Comparison of ENCODE assay signal across 21 cellular contexts in genomic region chr3:101833446-101833974, GRCh38. TPM values are rescaled to one million over a fixed set of nuclear protein-coding genes. Genes with fewer than 3 reads are reported as not detected.
DNase-seq lines count a peak whose midpoint lies in the region; ATAC-seq lines count a peak whose summit lies in the region.
"Had no signal": no experiment of that assay in that cellular context is flagged by ENCODE, and none has a peak within 500 bp of the region (broad histone marks: within the 10 kb centered on the region; RNA-seq: fewer than 3 reads in every experiment).

No MANE protein-coding gene starts in this region.

- no peak for DNase-seq in activated T-cell treated with anti-CD3 and anti-CD28 coated beads, Interleukin-2, amount 50 U/mL, for 24 hours
- no peak for DNase-seq in activated T-cell treated with anti-CD3 and anti-CD28 coated beads, Interleukin-2, amount 50 U/mL, for 1 hour
- DNase-seq in activated T-helper 2 cell treated with anti-CD3 and anti-CD28 coated beads, Interferon-gamma antibody, Interleukin-2, Interleukin-4, amounts not matched to agents 10 μg/mL and 5 μg/mL and 100 μg/mL, durations not matched to agents 14 hours and 24 hours and 36 hours (ENCODE audit: low spot score): no peak
- no peak for DNase-seq in stimulated activated naive B cell treated with anti-CD40 and anti-IgM and Interleukin-4, amounts not matched to agents 10 μg/mL and 1 μg/mL and 100 μg/mL, for 72 hours
- no peak for DNase-seq in germinal center (ENCODE audit: low spot score)
- DNase-seq in stimulated activated CD4-positive, alpha-beta T cell treated with anti-CD3 and anti-CD28 coated beads, Interleukin-12 subunit alpha, Interleukin-12 subunit beta, amount 100 ng/mL, for 4 hours: no peak
- DNase-seq in NCI-H82 (lab: John Stamatoyannopoulos, UW): no peak
- DNase-seq: ACHN, activated gamma-delta T cell treated with Interleukin-2 at 50 U/mL for 16 hours, colonic mucosa, hippocampal formation, IMR-90, mesenchymal stem cell, MV-4-11, NCI-H2029, NCI-H526, nephron progenitor cell, PC-3 had no signal

- no peaks in the 10 kb centered on the region for H3K9me3 Mint-ChIP-seq in activated T-cell treated with anti-CD3 and anti-CD28 coated beads, Interleukin-2, amount 50 U/mL, for 24 hours
- H3K9me3 Mint-ChIP-seq in IgD-negative memory B cell: no peaks in the 10 kb centered on the region
- H3K9me3 Mint-ChIP-seq in activated T-helper 2 cell treated with anti-CD3 and anti-CD28 coated beads, Interferon-gamma antibody, Interleukin-2, Interleukin-4, amounts not matched to agents 10 μg/mL and 5 μg/mL and 100 μg/mL, durations not matched to agents 14 hours and 24 hours and 36 hours: no peaks in the 10 kb centered on the region
- peaks cover 0 to 2% of the 10 kb centered on the region in 2 donors for H3K9me3 Mint-ChIP-seq in stimulated activated naive B cell treated with anti-CD40 and anti-IgM and Interleukin-4, amounts not matched to agents 10 μg/mL and 1 μg/mL and 100 μg/mL, for 72 hours
- H3K9me3 Mint-ChIP-seq: brain, GM23338, nephron progenitor cell had no signal

- intact Hi-C loops in activated T-helper 2 cell treated with anti-CD3 and anti-CD28 coated beads, Interferon-gamma antibody, Interleukin-2, Interleukin-4, amounts not matched to agents 10 μg/mL and 5 μg/mL and 100 μg/mL, durations not matched to agents 14 hours and 24 hours and 36 hours (cut with micrococcal nuclease): no loop called here

- H3K27ac Mint-ChIP-seq in activated T-cell treated with anti-CD3 and anti-CD28 coated beads, Interleukin-2, amount 50 U/mL, for 24 hours: peak overlapping the region; percentile 9
- peak overlapping the region; percentile 3 to 65 (median 55) for H3K27ac Mint-ChIP-seq in IgD-negative memory B cell
- peak overlapping the region; percentile 60 for H3K27ac Mint-ChIP-seq in activated T-helper 2 cell treated with anti-CD3 and anti-CD28 coated beads, Interferon-gamma antibody, Interleukin-2, Interleukin-4, amounts not matched to agents 10 μg/mL and 5 μg/mL and 100 μg/mL, durations not matched to agents 14 hours and 24 hours and 36 hours
- peak overlapping the region; percentile 34 for H3K27ac Mint-ChIP-seq in stimulated activated naive B cell treated with anti-CD40 and anti-IgM and Interleukin-4, amounts not matched to agents 10 μg/mL and 1 μg/mL and 100 μg/mL, for 72 hours
- H3K27ac Mint-ChIP-seq: brain, GM23338 had no signal

- peaks cover 77% of the 10 kb centered on the region for H3K4me1 Mint-ChIP-seq in activated T-cell treated with anti-CD3 and anti-CD28 coated beads, Interleukin-2, amount 50 U/mL, for 24 hours (ENCODE audit: low read depth)
- H3K4me1 Mint-ChIP-seq in IgD-negative memory B cell: peaks cover 74 to 89% (median 81%) of the 10 kb centered on the region in 3 donors
- peaks cover 76% of the 10 kb centered on the region for H3K4me1 Mint-ChIP-seq in activated T-helper 2 cell treated with anti-CD3 and anti-CD28 coated beads, Interferon-gamma antibody, Interleukin-2, Interleukin-4, amounts not matched to agents 10 μg/mL and 5 μg/mL and 100 μg/mL, durations not matched to agents 14 hours and 24 hours and 36 hours (ENCODE audit: low read depth)
- H3K4me1 Mint-ChIP-seq in stimulated activated naive B cell treated with anti-CD40 and anti-IgM and Interleukin-4, amounts not matched to agents 10 μg/mL and 1 μg/mL and 100 μg/mL, for 72 hours: peaks cover 63 to 90% of the 10 kb centered on the region in 2 donors

- H3K36me3 Mint-ChIP-seq in activated T-cell treated with anti-CD3 and anti-CD28 coated beads, Interleukin-2, amount 50 U/mL, for 24 hours (ENCODE audit: low read depth): peaks cover 66% of the 10 kb centered on the region
- H3K36me3 Mint-ChIP-seq in IgD-negative memory B cell: peaks cover 3% of the 10 kb centered on the region
- H3K36me3 Mint-ChIP-seq in activated T-helper 2 cell treated with anti-CD3 and anti-CD28 coated beads, Interferon-gamma antibody, Interleukin-2, Interleukin-4, amounts not matched to agents 10 μg/mL and 5 μg/mL and 100 μg/mL, durations not matched to agents 14 hours and 24 hours and 36 hours (ENCODE audit: low read depth): peaks cover 83% of the 10 kb centered on the region
- peaks cover 74 to 88% of the 10 kb centered on the region in 2 donors for H3K36me3 Mint-ChIP-seq in stimulated activated naive B cell treated with anti-CD40 and anti-IgM and Interleukin-4, amounts not matched to agents 10 μg/mL and 1 μg/mL and 100 μg/mL, for 72 hours
- H3K36me3 Mint-ChIP-seq: brain had no signal

- no peaks in the 10 kb centered on the region for H3K27me3 Mint-ChIP-seq in activated T-cell treated with anti-CD3 and anti-CD28 coated beads, Interleukin-2, amount 50 U/mL, for 24 hours
- H3K27me3 Mint-ChIP-seq in IgD-negative memory B cell: no peaks in the 10 kb centered on the region
- H3K27me3 Mint-ChIP-seq in activated T-helper 2 cell treated with anti-CD3 and anti-CD28 coated beads, Interferon-gamma antibody, Interleukin-2, Interleukin-4, amounts not matched to agents 10 μg/mL and 5 μg/mL and 100 μg/mL, durations not matched to agents 14 hours and 24 hours and 36 hours (ENCODE audit: low read depth): no peaks in the 10 kb centered on the region
- H3K27me3 Mint-ChIP-seq in stimulated activated naive B cell treated with anti-CD40 and anti-IgM and Interleukin-4, amounts not matched to agents 10 μg/mL and 1 μg/mL and 100 μg/mL, for 72 hours: no peaks in the 10 kb centered on the region

- no peak for ATAC-seq in stimulated activated naive B cell treated with anti-CD40 and anti-IgM and Interleukin-4, amounts not matched to agents 10 μg/mL and 1 μg/mL and 100 μg/mL, for 72 hours (replicated peaks)
- ATAC-seq: GM23338, PC-3 had no signal

- H3K4me3 Mint-ChIP-seq in activated T-cell treated with anti-CD3 and anti-CD28 coated beads, Interleukin-2, amount 50 U/mL, for 24 hours: no peak overlapping the region
- peak overlapping the region; percentile 38 to 68 (median 54) for H3K4me3 Mint-ChIP-seq in IgD-negative memory B cell
- H3K4me3 Mint-ChIP-seq in activated T-helper 2 cell treated with anti-CD3 and anti-CD28 coated beads, Interferon-gamma antibody, Interleukin-2, Interleukin-4, amounts not matched to agents 10 μg/mL and 5 μg/mL and 100 μg/mL, durations not matched to agents 14 hours and 24 hours and 36 hours (ENCODE audit: low read depth): peak overlapping the region; percentile 41
- peak overlapping the region; percentile 39 to 65 for H3K4me3 Mint-ChIP-seq in stimulated activated naive B cell treated with anti-CD40 and anti-IgM and Interleukin-4, amounts not matched to agents 10 μg/mL and 1 μg/mL and 100 μg/mL, for 72 hours
- H3K4me3 Mint-ChIP-seq: brain, GM23338, nephron progenitor cell had no signal

RNA-seq across cellular contexts. Expression of gene NFKBIZ, which starts 15.8 kb away (rescaled TPM):
- 10.1 TPM for polyA plus RNA-seq in IgD-negative memory B cell
- 122 and 140 TPM in 2 replicates for total RNA-seq in activated T-helper 2 cell treated with anti-CD3 and anti-CD28 coated beads, Interferon-gamma antibody, Interleukin-2, Interleukin-4, amounts not matched to agents 10 μg/mL and 5 μg/mL and 100 μg/mL, durations not matched to agents 14 hours and 24 hours and 36 hours

RNA-seq across cellular contexts. Expression of gene NXPE3, which starts 54.5 kb away (rescaled TPM):
- polyA plus RNA-seq in IgD-negative memory B cell: 30.4 TPM
- 18.1 and 21.2 TPM in 2 replicates for total RNA-seq in activated T-helper 2 cell treated with anti-CD3 and anti-CD28 coated beads, Interferon-gamma antibody, Interleukin-2, Interleukin-4, amounts not matched to agents 10 μg/mL and 5 μg/mL and 100 μg/mL, durations not matched to agents 14 hours and 24 hours and 36 hours

Comparison
In these comparisons a context has a peak if more than half of its experiments do, and no peak if none do; other contexts are left out.
1. H3K27ac Mint-ChIP-seq: peak in every context shown above with its lines; median percentile 60 in activated T-helper 2 cell treated with anti-CD3 and anti-CD28 coated beads, Interferon-gamma antibody, Interleukin-2, Interleukin-4, amounts not matched to agents 10 μg/mL and 5 μg/mL and 100 μg/mL, durations not matched to agents 14 hours and 24 hours and 36 hours; 55 in IgD-negative memory B cell; 34 in stimulated activated naive B cell treated with anti-CD40 and anti-IgM and Interleukin-4, amounts not matched to agents 10 μg/mL and 1 μg/mL and 100 μg/mL, for 72 hours; 9 in activated T-cell treated with anti-CD3 and anti-CD28 coated beads, Interleukin-2, amount 50 U/mL, for 24 hours.